16 cellular contexts compared by ENCODE assay signal in the genomic region with DNA sequence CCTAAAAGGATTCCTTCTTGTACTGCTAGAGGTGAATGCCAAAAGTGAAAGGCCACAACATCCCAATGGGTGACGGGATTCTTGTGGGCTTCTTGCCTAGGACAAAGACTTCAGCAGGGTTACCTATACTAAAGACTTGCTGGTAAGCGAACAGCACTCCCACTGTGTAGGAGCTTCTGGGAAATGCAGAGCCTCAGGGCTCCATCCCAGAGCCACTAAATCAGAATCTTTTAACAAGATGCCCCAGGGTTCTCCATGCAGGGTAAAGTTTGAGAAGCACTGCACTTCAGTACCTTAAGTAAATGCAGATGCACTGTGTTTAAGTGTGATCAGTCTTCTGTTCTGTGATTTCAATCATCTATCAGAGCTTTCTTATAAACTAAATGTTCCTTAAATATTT.
DNase-seq lines count a peak whose midpoint lies in the region; ATAC-seq, FAIRE-seq and TF ChIP-seq lines count a peak whose summit lies in the region.
"Had no signal": no experiment of that assay in that cellular context is flagged by ENCODE, and none has a peak within 500 bp of the region (broad histone marks: within the 10 kb centered on the region; RNA-seq: fewer than 3 reads in every experiment).

No MANE protein-coding gene starts in this region.

- H3K36me3 Mint-ChIP-seq in activated CD8-positive, alpha-beta T cell treated with anti-CD3 and anti-CD28 coated beads for 36 hours (ENCODE audit: low read depth): peaks cover 51% of the 10 kb centered on the region
- H3K36me3 Mint-ChIP-seq in activated CD8-positive, alpha-beta T cell treated with anti-CD3 and anti-CD28 coated beads, Interleukin-2, amount 10 ng/mL, durations not matched to agents 7 days and 5 days (ENCODE audit: low read depth): peaks cover 29% of the 10 kb centered on the region
- peaks cover 82% of the 10 kb centered on the region for H3K36me3 Mint-ChIP-seq in CD4-positive, alpha-beta T cell (ENCODE audit: low read depth)
- H3K36me3 Mint-ChIP-seq in stimulated activated effector memory CD8-positive, alpha-beta T cell treated with anti-CD3 and anti-CD28 coated beads, Interleukin-12 subunit alpha, Interleukin-12 subunit beta, amount 100 ng/mL, for 72 hours: peaks cover 94% of the 10 kb centered on the region
- H3K36me3 Mint-ChIP-seq: IgD-negative memory B cell had no signal

- TF ChIP-seq RAD21 in K562 (CRISPR knock-in tag; conservative IDR thresholded peaks at IDR 0.05 in 1 of 2, IDR thresholded peaks at IDR 0.05 in 1 of 2): no peak

- no peak for TF ChIP-seq POLR2A in K562 (conservative IDR thresholded peaks at IDR 0.05)

- no peak for ATAC-seq in activated CD8-positive, alpha-beta T cell treated with anti-CD3 and anti-CD28 coated beads for 36 hours
- no peak for ATAC-seq in activated CD8-positive, alpha-beta T cell treated with anti-CD3 and anti-CD28 coated beads, Interleukin-2, amount 10 ng/mL, durations not matched to agents 7 days and 5 days
- ATAC-seq in CD4-positive, alpha-beta T cell (ENCODE audit: poor library complexity): no peak
- peak; percentile 17; the same call in 1 of the 3 replicates for ATAC-seq in K562
- ATAC-seq in stimulated activated effector memory CD8-positive, alpha-beta T cell treated with anti-CD3 and anti-CD28 coated beads, Interleukin-12 subunit alpha, Interleukin-12 subunit beta, amount 100 ng/mL, for 72 hours: no peak

- no peak overlapping the region for H3K4me2 ChIP-seq in K562 (ENCODE audit: insufficient read depth, low read length)

- H3K9ac ChIP-seq in K562 (ENCODE audit: insufficient read depth in 1 of 2, low read depth in 2 of 2, low read length in 2 of 2): no peak overlapping the region

- CTCF ChIA-PET in activated CD8-positive, alpha-beta T cell treated with anti-CD3 and anti-CD28 coated beads for 36 hours (lab: Charles Lee): interaction anchor here (0.7 to 6.5 kb wide), 6 partner anchors 11 to 127 kb away, joined by 3 to 69 read pairs (median 4); no protein-coding TSS in a partner anchor
- CTCF ChIA-PET in activated CD8-positive, alpha-beta T cell treated with anti-CD3 and anti-CD28 coated beads, Interleukin-2, amount 10 ng/mL, durations not matched to agents 7 days and 5 days (lab: Charles Lee): interaction anchor here (0.9 to 6.5 kb wide), 5 partner anchors 19 to 104 kb away, joined by 3 to 46 read pairs (median 4); no protein-coding TSS in a partner anchor
- CTCF ChIA-PET in CD4-positive, alpha-beta T cell (lab: Charles Lee): interaction anchor here (1.9 kb wide), 1 partner anchor 19 kb away, joined by 6 read pairs; no protein-coding TSS in a partner anchor
- CTCF ChIA-PET in K562 (lab: Yijun Ruan, JAX; ENCODE audit: low intra/inter-chr PET ratio): no interaction called here

- no peak overlapping the region for H2AFZ ChIP-seq in K562 (ENCODE audit: low read depth, low read length)

- H3K79me2 ChIP-seq in K562 (ENCODE audit: control insufficient read depth, insufficient read depth, low read length): no peaks in the 10 kb centered on the region

- no peaks in the 10 kb centered on the region for H4K20me1 ChIP-seq in K562 (replicated peaks; ENCODE audit: control insufficient read depth, insufficient read depth, low read length)

- no peak for TF ChIP-seq CTCF in activated CD8-positive, alpha-beta T cell treated with anti-CD3 and anti-CD28 coated beads for 36 hours (IDR thresholded peaks at IDR 0.05)
- TF ChIP-seq CTCF in CD4-positive, alpha-beta T cell (IDR thresholded peaks at IDR 0.05): no peak
- no peak for TF ChIP-seq CTCF in K562 (IDR thresholded peaks at IDR 0.05 in 2 of 3, conservative IDR thresholded peaks at IDR 0.05 in 1 of 3; ENCODE audit: insufficient read depth in 2 of 3, low read depth in 1 of 3, low read length in 3 of 3)

- H3K4me1 Mint-ChIP-seq in activated CD8-positive, alpha-beta T cell treated with anti-CD3 and anti-CD28 coated beads for 36 hours (ENCODE audit: low read depth): peaks cover 69% of the 10 kb centered on the region
- H3K4me1 Mint-ChIP-seq in activated CD8-positive, alpha-beta T cell treated with anti-CD3 and anti-CD28 coated beads, Interleukin-2, amount 10 ng/mL, durations not matched to agents 7 days and 5 days (ENCODE audit: low read depth): peaks cover 38% of the 10 kb centered on the region
- peaks cover 91% of the 10 kb centered on the region for H3K4me1 Mint-ChIP-seq in CD4-positive, alpha-beta T cell (ENCODE audit: low read depth)
- H3K4me1 Mint-ChIP-seq in stimulated activated effector memory CD8-positive, alpha-beta T cell treated with anti-CD3 and anti-CD28 coated beads, Interleukin-12 subunit alpha, Interleukin-12 subunit beta, amount 100 ng/mL, for 72 hours: peaks cover 53% of the 10 kb centered on the region

- DNase-seq in activated CD8-positive, alpha-beta T cell treated with anti-CD3 and anti-CD28 coated beads for 36 hours: no peak
- no peak for DNase-seq in activated CD8-positive, alpha-beta T cell treated with anti-CD3 and anti-CD28 coated beads, Interleukin-2, amount 10 ng/mL, durations not matched to agents 7 days and 5 days
- no peak for DNase-seq in CD4-positive, alpha-beta T cell
- DNase-seq in K562 (ENCODE audit: extremely low read depth in 1 of 4, low spot score in 3 of 4) (no peak), SK-N-DZ (ENCODE audit: low spot score) (no peak), nucleus accumbens (lab: John Stamatoyannopoulos, UW) (no peak)
- DNase-seq in stimulated activated effector memory CD8-positive, alpha-beta T cell treated with anti-CD3 and anti-CD28 coated beads, Interleukin-12 subunit alpha, Interleukin-12 subunit beta, amount 100 ng/mL, for 72 hours (ENCODE audit: low spot score in 2 of 2): peak in 1 of 2 donors; percentile 34
- no peak for DNase-seq in effector CD8-positive, alpha-beta T cell (lab: John Stamatoyannopoulos, UW)
- DNase-seq: 8988T, DMS53, NCI-H1417, NCI-H2029 treated with DMSO at 0.1 percent for 48 hours, NCI-H510A treated with DMSO at 0.1 percent for 48 hours had no signal

- 39% methylated on average over 2 of the region's 2 CpGs for WGBS in K562 (ENCODE audit: insufficient coverage, low coverage, missing lambda C conversion rate)

- no peaks in the 10 kb centered on the region for H3K9me3 ChIP-seq in CD4-positive, alpha-beta T cell (ENCODE audit: control insufficient read depth, low read length)
- H3K9me3 ChIP-seq in K562 (replicated peaks; ENCODE audit: control insufficient read depth, insufficient read depth, low read depth, low read length): no peaks in the 10 kb centered on the region

- POLR2A ChIA-PET in activated CD8-positive, alpha-beta T cell treated with anti-CD3 and anti-CD28 coated beads for 36 hours (lab: Charles Lee): interaction anchor here (0.5 to 2.7 kb wide), 7 partner anchors 8 to 59 kb away, joined by 3 to 9 read pairs (median 4); no protein-coding TSS in a partner anchor
- POLR2A ChIA-PET in activated CD8-positive, alpha-beta T cell treated with anti-CD3 and anti-CD28 coated beads, Interleukin-2, amount 10 ng/mL, durations not matched to agents 7 days and 5 days (lab: Charles Lee): interaction anchor here (1.0 to 1.2 kb wide), 3 partner anchors 11 to 87 kb away, joined by 3 read pairs; no protein-coding TSS in a partner anchor
- POLR2A ChIA-PET in CD4-positive, alpha-beta T cell (lab: Charles Lee): interaction anchor here (1.1 to 1.2 kb wide), 2 partner anchors 13 to 58 kb away, joined by 3 read pairs; no protein-coding TSS in a partner anchor
- POLR2A ChIA-PET in K562 (lab: Yijun Ruan, JAX): interaction anchor here (1.2 kb wide), 1 partner anchor 11 kb away, joined by 5 read pairs; no protein-coding TSS in a partner anchor

- intact Hi-C loops in activated CD8-positive, alpha-beta T cell treated with anti-CD3 and anti-CD28 coated beads for 36 hours (cut with micrococcal nuclease): no loop called here
- intact Hi-C loops in CD4-positive, alpha-beta T cell (cut with DNase I, micrococcal nuclease): no loop called here
- intact Hi-C loops in K562 (cut with micrococcal nuclease): no loop called here

- H3K4me3 Mint-ChIP-seq in activated CD8-positive, alpha-beta T cell treated with anti-CD3 and anti-CD28 coated beads for 36 hours: no peak overlapping the region
- no peak overlapping the region for H3K4me3 Mint-ChIP-seq in activated CD8-positive, alpha-beta T cell treated with anti-CD3 and anti-CD28 coated beads, Interleukin-2, amount 10 ng/mL, durations not matched to agents 7 days and 5 days
- H3K4me3 Mint-ChIP-seq in CD4-positive, alpha-beta T cell: no peak overlapping the region
- no peak overlapping the region for H3K4me3 Mint-ChIP-seq in stimulated activated effector memory CD8-positive, alpha-beta T cell treated with anti-CD3 and anti-CD28 coated beads, Interleukin-12 subunit alpha, Interleukin-12 subunit beta, amount 100 ng/mL, for 72 hours

- TF ChIP-seq EP300 in K562 (IDR thresholded peaks at IDR 0.05; ENCODE audit: low read length): no peak

- no peaks in the 10 kb centered on the region for H3K9me1 ChIP-seq in K562 (ENCODE audit: control insufficient read depth, insufficient read depth, low read length)

- H3K4me3 ChIP-seq in K562: no peak overlapping the region

- no peaks in the 10 kb centered on the region for H3K27me3 Mint-ChIP-seq in activated CD8-positive, alpha-beta T cell treated with anti-CD3 and anti-CD28 coated beads for 36 hours
- no peaks in the 10 kb centered on the region for H3K27me3 Mint-ChIP-seq in activated CD8-positive, alpha-beta T cell treated with anti-CD3 and anti-CD28 coated beads, Interleukin-2, amount 10 ng/mL, durations not matched to agents 7 days and 5 days (ENCODE audit: low read depth)
- H3K27me3 Mint-ChIP-seq in CD4-positive, alpha-beta T cell: no peaks in the 10 kb centered on the region
- H3K27me3 Mint-ChIP-seq: IgD-negative memory B cell had no signal

- no TSS peak for BruUV-seq in K562 (replicated peaks; lab: Mats Ljungman, UMichigan)

- no peaks in the 10 kb centered on the region for H3K36me3 ChIP-seq in K562 (ENCODE audit: control insufficient read depth, insufficient read depth, low read length)

- peaks cover 16% of the 10 kb centered on the region for H3K9me3 Mint-ChIP-seq in activated CD8-positive, alpha-beta T cell treated with anti-CD3 and anti-CD28 coated beads for 36 hours
- H3K9me3 Mint-ChIP-seq in activated CD8-positive, alpha-beta T cell treated with anti-CD3 and anti-CD28 coated beads, Interleukin-2, amount 10 ng/mL, durations not matched to agents 7 days and 5 days (ENCODE audit: insufficient read depth): peaks cover 16% of the 10 kb centered on the region
- H3K9me3 Mint-ChIP-seq in CD4-positive, alpha-beta T cell: peaks cover 5% of the 10 kb centered on the region
- peaks cover 4% of the 10 kb centered on the region for H3K9me3 Mint-ChIP-seq in stimulated activated effector memory CD8-positive, alpha-beta T cell treated with anti-CD3 and anti-CD28 coated beads, Interleukin-12 subunit alpha, Interleukin-12 subunit beta, amount 100 ng/mL, for 72 hours
- H3K9me3 Mint-ChIP-seq: IgD-negative memory B cell had no signal

- FAIRE-seq in K562 (lab: Jason Lieb, UNC): no peak
- FAIRE-seq: GM18507 had no signal

- H3K27ac ChIP-seq in CD4-positive, alpha-beta T cell (ENCODE audit: low read depth, low read length): no peak overlapping the region
- H3K27ac ChIP-seq in K562 (ENCODE audit: extremely low read depth, low read depth, low read length): no peak overlapping the region
- H3K27ac ChIP-seq: C4-2B had no signal

- H3K27me3 ChIP-seq in CD4-positive, alpha-beta T cell (ENCODE audit: control insufficient read depth, insufficient read depth, low read length): no peaks in the 10 kb centered on the region
- no peaks in the 10 kb centered on the region for H3K27me3 ChIP-seq in K562 (ENCODE audit: control insufficient read depth in 2 of 2, insufficient read depth in 2 of 2, low read length in 2 of 2)

- in situ Hi-C loops in K562 (cut with MboI): no loop called here

- H3K27ac Mint-ChIP-seq in activated CD8-positive, alpha-beta T cell treated with anti-CD3 and anti-CD28 coated beads for 36 hours: peak overlapping the region; percentile 46
- no peak overlapping the region for H3K27ac Mint-ChIP-seq in activated CD8-positive, alpha-beta T cell treated with anti-CD3 and anti-CD28 coated beads, Interleukin-2, amount 10 ng/mL, durations not matched to agents 7 days and 5 days
- H3K27ac Mint-ChIP-seq in CD4-positive, alpha-beta T cell: peak overlapping the region; percentile 57
- peak overlapping the region; percentile 91 for H3K27ac Mint-ChIP-seq in stimulated activated effector memory CD8-positive, alpha-beta T cell treated with anti-CD3 and anti-CD28 coated beads, Interleukin-12 subunit alpha, Interleukin-12 subunit beta, amount 100 ng/mL, for 72 hours
- H3K27ac Mint-ChIP-seq: IgD-negative memory B cell had no signal

- H3K4me1 ChIP-seq in K562 (replicated peaks in 1 of 2; ENCODE audit: control insufficient read depth in 2 of 2, insufficient read depth in 2 of 2, low read length in 2 of 2): peaks cover 0 to 7% of the 10 kb centered on the region in 2 experiments; a peak in 3 of 5 replicates
